ENCODE assay signal across 12 cellular contexts in the genomic region with DNA sequence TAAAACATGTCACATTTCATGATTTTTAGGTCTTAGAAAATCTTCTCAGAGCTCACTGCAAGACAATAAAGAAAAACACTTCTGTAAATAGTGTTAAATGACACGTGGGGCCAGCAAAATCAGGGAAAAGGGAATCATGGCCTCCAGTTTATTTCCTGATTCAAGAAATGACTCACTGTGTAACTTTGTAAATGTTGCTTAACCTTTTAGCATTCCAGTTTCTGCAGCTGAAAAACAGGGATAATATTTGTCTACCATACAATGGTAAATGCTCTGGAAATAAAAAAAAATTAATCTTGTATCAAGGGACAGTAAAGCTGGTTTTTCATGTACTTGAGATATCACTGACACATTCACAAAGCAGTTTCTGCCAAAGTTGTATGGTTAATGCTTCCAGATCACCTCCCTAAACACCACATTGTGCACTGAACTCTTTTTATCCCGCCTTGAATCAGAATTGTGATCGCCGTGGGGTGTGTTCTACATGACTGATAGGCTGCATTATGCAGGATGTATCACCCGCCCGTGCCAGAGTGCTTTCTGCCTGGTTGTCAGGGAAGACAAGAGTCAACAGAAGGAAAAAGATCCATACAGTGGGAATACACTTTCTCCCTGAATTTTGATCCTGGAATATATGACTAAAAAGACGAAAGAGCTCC.
A peak's percentile ranks its signal among the peaks of the same experiment; 100 is the strongest.
DNase-seq lines count a peak whose midpoint lies in the region; ATAC-seq and TF ChIP-seq lines count a peak whose summit lies in the region.
"Had no signal": no experiment of that assay in that cellular context is flagged by ENCODE, and none has a peak within 500 bp of the region (broad histone marks: within the 10 kb centered on the region; RNA-seq: fewer than 3 reads in every experiment).

No MANE protein-coding gene starts in this region.

- intact Hi-C loops in naive thymus-derived CD4-positive, alpha-beta T cell (cut with micrococcal nuclease), result no loop called here

- H3K9me3 Mint-ChIP-seq in mesothelial cell of epicardium, result no peaks in the 10 kb centered on the region
- peaks cover 0 to 1% (median 0%) of the 10 kb centered on the region in 11 donors for H3K9me3 Mint-ChIP-seq in naive thymus-derived CD4-positive, alpha-beta T cell
- H3K9me3 Mint-ChIP-seq: T-cell had no signal

- no peak for TF ChIP-seq CTCF in mesothelial cell of epicardium (IDR thresholded peaks at IDR 0.05; ENCODE audit: unreplicated experiment)

- H3K36me3 ChIP-seq in naive thymus-derived CD4-positive, alpha-beta T cell (ENCODE audit: control insufficient read depth in 2 of 3, insufficient read depth in 3 of 3, low read length in 3 of 3), result no peaks in the 10 kb centered on the region
- H3K36me3 ChIP-seq: BLaER1 treated with 17β-estradiol and CSF1 and Interleukin-3, amounts not matched to agents 10 nM and 100 nM; spleen had no signal

- CTCF ChIA-PET in naive thymus-derived CD4-positive, alpha-beta T cell (lab: Charles Lee), result no interaction called here

- no peaks in the 10 kb centered on the region for H3K36me3 Mint-ChIP-seq in mesothelial cell of epicardium
- no peaks in the 10 kb centered on the region for H3K36me3 Mint-ChIP-seq in naive thymus-derived CD4-positive, alpha-beta T cell
- H3K36me3 Mint-ChIP-seq: T-cell had no signal

- H3K4me3 ChIP-seq in naive thymus-derived CD4-positive, alpha-beta T cell (ENCODE audit: low read length), result no peak overlapping the region
- H3K4me3 ChIP-seq: BLaER1 treated with 17β-estradiol and CSF1 and Interleukin-3, amounts not matched to agents 10 nM and 100 nM; spleen had no signal

- no peaks in the 10 kb centered on the region for H3K27me3 ChIP-seq in naive thymus-derived CD4-positive, alpha-beta T cell (ENCODE audit: control insufficient read depth in 2 of 2, insufficient read depth in 2 of 2, low read length in 2 of 2)
- H3K27me3 ChIP-seq: BLaER1 treated with 17β-estradiol and CSF1 and Interleukin-3, amounts not matched to agents 10 nM and 100 nM; spleen had no signal

- ATAC-seq in GM21825 (IDR thresholded peaks at IDR 0.05; ENCODE audit: unreplicated experiment), result no peak
- no peak for ATAC-seq in naive thymus-derived CD4-positive, alpha-beta T cell
- ATAC-seq: T-cell had no signal

- H3K4me1 Mint-ChIP-seq in mesothelial cell of epicardium, result peaks cover 33% of the 10 kb centered on the region
- peaks cover 0 to 4% (median 0%) of the 10 kb centered on the region in 7 donors for H3K4me1 Mint-ChIP-seq in naive thymus-derived CD4-positive, alpha-beta T cell

- no peaks in the 10 kb centered on the region for H3K9me3 ChIP-seq in naive thymus-derived CD4-positive, alpha-beta T cell (ENCODE audit: control insufficient read depth in 2 of 3, low read length in 3 of 3)

- H3K27me3 Mint-ChIP-seq in mesothelial cell of epicardium (ENCODE audit: low read depth), result no peaks in the 10 kb centered on the region
- H3K27me3 Mint-ChIP-seq in naive thymus-derived CD4-positive, alpha-beta T cell, result no peaks in the 10 kb centered on the region

- H3K27ac ChIP-seq in naive thymus-derived CD4-positive, alpha-beta T cell (ENCODE audit: low read depth, low read length), result no peak overlapping the region
- H3K27ac ChIP-seq: BLaER1 treated with 17β-estradiol and CSF1 and Interleukin-3, amounts not matched to agents 10 nM and 100 nM; spleen had no signal

- no peak overlapping the region for H3K4me3 Mint-ChIP-seq in mesothelial cell of epicardium
- H3K4me3 Mint-ChIP-seq in naive thymus-derived CD4-positive, alpha-beta T cell, result no peak overlapping the region
- H3K4me3 Mint-ChIP-seq: T-cell had no signal

- POLR2A ChIA-PET in naive thymus-derived CD4-positive, alpha-beta T cell (lab: Charles Lee), result no interaction called here

- peak; percentile 16 for DNase-seq in AG08396 (ENCODE audit: low spot score)
- DNase-seq in M059J (ENCODE audit: low read depth), result peak; percentile 91
- peak; percentile 53 for DNase-seq in dermis blood vessel endothelial cell
- no peak for DNase-seq in mesothelial cell of epicardium (ENCODE audit: low spot score in 2 of 2, unreplicated experiment in 2 of 2)
- DNase-seq in SHP77 treated with DMSO at 0.1 percent for 48 hours (lab: John Stamatoyannopoulos, UW), result no peak
- DNase-seq in naive thymus-derived CD4-positive, alpha-beta T cell, result no peak
- DNase-seq in NCI-H187 treated with DMSO at 0.1 percent for 48 hours (lab: John Stamatoyannopoulos, UW), result no peak
- DNase-seq: hypothalamus, spleen, T-cell had no signal

- no peaks in the 10 kb centered on the region for H3K4me1 ChIP-seq in naive thymus-derived CD4-positive, alpha-beta T cell (ENCODE audit: control insufficient read depth in 2 of 2, insufficient read depth in 2 of 2, low read length in 2 of 2)
- H3K4me1 ChIP-seq: spleen had no signal

- peak overlapping the region; percentile 70 for H3K27ac Mint-ChIP-seq in mesothelial cell of epicardium
- H3K27ac Mint-ChIP-seq in naive thymus-derived CD4-positive, alpha-beta T cell, result no peak overlapping the region
- H3K27ac Mint-ChIP-seq: T-cell had no signal

Comparison
In these comparisons a context has a peak if more than half of its experiments do, and no peak if none do; other contexts are left out.
1. DNase-seq: peak in AG08396 (single experiment), M059J (single experiment) and dermis blood vessel endothelial cell (single experiment); none in mesothelial cell of epicardium (0 of 2), SHP77 treated with DMSO at 0.1 percent for 48 hours (single experiment), naive thymus-derived CD4-positive, alpha-beta T cell (0 of 9) and NCI-H187 treated with DMSO at 0.1 percent for 48 hours (single experiment).